Comparison of ENCODE assay signal across 40 cellular contexts in the genomic region with DNA sequence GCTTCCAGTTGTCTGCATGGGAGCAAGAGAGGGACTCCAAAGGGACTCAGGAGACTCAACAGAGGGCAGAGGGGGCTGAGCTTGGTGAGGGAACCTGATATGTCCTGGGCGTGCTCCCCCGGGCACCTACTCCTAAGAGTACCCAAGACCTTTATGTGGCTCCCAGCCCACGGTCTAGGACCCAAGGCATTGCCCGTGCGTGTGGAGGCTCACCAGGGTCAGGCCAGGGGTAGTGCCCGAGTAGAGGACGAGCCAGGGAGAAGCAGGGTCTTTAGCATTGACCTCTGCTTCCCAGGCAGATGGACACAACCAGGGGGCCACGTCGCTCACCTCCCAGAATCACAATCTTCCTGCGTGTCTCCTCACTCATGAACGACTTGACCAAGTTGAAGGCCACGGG. TPM values are rescaled to one million over a fixed set of nuclear protein-coding genes. Genes with fewer than 3 reads are reported as not detected.
"Had no signal": no experiment of that assay in that cellular context is flagged by ENCODE, and none has a peak within 500 bp of the region (broad histone marks: within the 10 kb centered on the region; RNA-seq: fewer than 3 reads in every experiment).

No MANE protein-coding gene starts in this region.

- H3K4me1 ChIP-seq: adrenal gland, breast epithelium had no signal

- DNase-seq: activated B cell treated with CpG ODN at 0.5 μM for 24 hours; activated CD4-positive, alpha-beta memory T cell treated with anti-CD3 and anti-CD28 coated beads for 36 hours; activated CD4-positive, alpha-beta T cell treated with anti-CD3 and anti-CD28 coated beads for 4 hours; activated CD4-positive, alpha-beta T cell treated with anti-CD3 and anti-CD28 coated beads, Interleukin-2, amount 10 ng/mL, durations not matched to agents 24 days and 14 days; activated CD4-positive, alpha-beta T cell treated with anti-CD3 and anti-CD28 coated beads, Interleukin-2, amount 50 U/mL, for 1 hour; activated CD4-positive, alpha-beta T cell treated with anti-CD3 and anti-CD28 coated beads, Interleukin-2, amount 50 U/mL, for 4 hours; activated CD4-positive, CD25-positive, alpha-beta regulatory T cell treated with anti-CD3 and anti-CD28 coated beads, Interleukin-2, amount 50 U/mL, for 72 hours; activated CD8-positive, alpha-beta memory T cell treated with anti-CD3 and anti-CD28 coated beads, Interleukin-2, amount 10 ng/mL, durations not matched to agents 7 days and 5 days; activated CD8-positive, alpha-beta memory T cell treated with anti-CD3 and anti-CD28 coated beads, Interleukin-2, amount 50 U/mL, for 48 hours; activated CD8-positive, alpha-beta T cell treated with anti-CD3 and anti-CD28 coated beads for 36 hours; activated effector memory CD4-positive, alpha-beta T cell treated with anti-CD3 and anti-CD28 coated beads, Interleukin-2, amount 50 U/mL, for 16 hours; activated gamma-delta T cell treated with Interleukin-2 at 50 U/mL for 16 hours; activated naive CD4-positive, alpha-beta T cell; activated naive CD4-positive, alpha-beta T cell treated with anti-CD3 and anti-CD28 coated beads for 36 hours; activated naive CD4-positive, alpha-beta T cell treated with anti-CD3 and anti-CD28 coated beads, Interleukin-2, amount 50 U/mL, for 16 hours; activated naive CD8-positive, alpha-beta T cell treated with anti-CD3 and anti-CD28 coated beads for 36 hours; activated T-cell treated with anti-CD3 and anti-CD28 coated beads, Interleukin-2, amount 50 U/mL, for 1 hour; activated T-cell treated with anti-CD3 and anti-CD28 coated beads, Interleukin-2, amount 50 U/mL, for 4 hours; activated T-cell treated with anti-CD3 and anti-CD28 coated beads, Interleukin-2, amount 50 U/mL, for 72 hours; adrenal gland; amniotic stem cell; body of pancreas; brain microvascular endothelial cell; caudate nucleus; cerebellar nuclear complex; SW 1271; T-helper 1 cell; T-helper 2 cell; T-helper 9 cell had no signal

- H3K9me3 Mint-ChIP-seq: activated B cell treated with CpG ODN at 0.5 μM for 24 hours; activated CD4-positive, alpha-beta memory T cell treated with anti-CD3 and anti-CD28 coated beads for 36 hours; activated CD4-positive, alpha-beta T cell treated with anti-CD3 and anti-CD28 coated beads, Interleukin-2, amount 10 ng/mL, durations not matched to agents 24 days and 14 days; activated CD8-positive, alpha-beta T cell treated with anti-CD3 and anti-CD28 coated beads for 36 hours; activated naive CD4-positive, alpha-beta T cell treated with anti-CD3 and anti-CD28 coated beads for 36 hours; activated naive CD4-positive, alpha-beta T cell treated with anti-CD3 and anti-CD28 coated beads, Interleukin-2, amount 50 U/mL, for 72 hours; activated naive CD8-positive, alpha-beta T cell treated with anti-CD3 and anti-CD28 coated beads for 36 hours; activated T-cell treated with anti-CD3 and anti-CD28 coated beads, Interleukin-2, amount 50 U/mL, for 4 hours; activated T-cell treated with anti-CD3 and anti-CD28 coated beads, Interleukin-2, amount 50 U/mL, for 72 hours; activated T-helper 1 cell treated with anti-CD3 and anti-CD28 coated beads, Interleukin-12 subunit alpha, Interleukin-12 subunit beta, Interleukin-2, Interleukin-4 antibody, amounts not matched to agents 30 ng/mL and 10 ng/mL and 1 ng/mL, durations not matched to agents 14 hours and 24 hours and 36 hours; activated T-helper 17 cell treated with anti-CD3 and anti-CD28 coated beads, Interleukin-2, amount 50 U/mL, for 72 hours; central memory CD8-positive, alpha-beta T cell; T-helper 1 cell treated with Interleukin-12 subunit alpha and Interleukin-12 subunit beta and Interleukin-4 antibody, amounts not matched to agents 30 μg/mL and 1 μg/mL, for 36 hours; T-helper 2 cell treated with Interferon-gamma antibody and Interleukin-4, amounts not matched to agents 5 μg/mL and 100 μg/mL, for 36 hours had no signal

- H3K36me3 Mint-ChIP-seq: activated CD4-positive, alpha-beta memory T cell treated with anti-CD3 and anti-CD28 coated beads for 36 hours; activated CD8-positive, alpha-beta memory T cell treated with anti-CD3 and anti-CD28 coated beads, Interleukin-2, amount 10 ng/mL, durations not matched to agents 7 days and 5 days; activated naive CD4-positive, alpha-beta T cell treated with anti-CD3 and anti-CD28 coated beads, Interleukin-2, amount 50 U/mL, for 72 hours; activated naive CD8-positive, alpha-beta T cell treated with anti-CD3 and anti-CD28 coated beads for 36 hours had no signal

- H3K27ac ChIP-seq: adrenal gland, body of pancreas, brain microvascular endothelial cell, breast epithelium, cardiac muscle cell, VCaP had no signal

- H3K36me3 ChIP-seq: adrenal gland, brain microvascular endothelial cell, breast epithelium, cardiac muscle cell had no signal

- H3K4me3 Mint-ChIP-seq: activated B cell treated with CpG ODN at 0.5 μM for 24 hours; activated CD4-positive, alpha-beta memory T cell treated with anti-CD3 and anti-CD28 coated beads for 36 hours; activated CD4-positive, alpha-beta T cell treated with anti-CD3 and anti-CD28 coated beads, Interleukin-2, amount 10 ng/mL, durations not matched to agents 24 days and 14 days; activated CD8-positive, alpha-beta memory T cell treated with anti-CD3 and anti-CD28 coated beads, Interleukin-2, amount 10 ng/mL, durations not matched to agents 7 days and 5 days; activated CD8-positive, alpha-beta T cell treated with anti-CD3 and anti-CD28 coated beads for 36 hours; activated naive CD4-positive, alpha-beta T cell treated with anti-CD3 and anti-CD28 coated beads for 36 hours; activated naive CD8-positive, alpha-beta T cell treated with anti-CD3 and anti-CD28 coated beads for 36 hours; activated T-cell treated with anti-CD3 and anti-CD28 coated beads, Interleukin-2, amount 50 U/mL, for 4 hours; activated T-cell treated with anti-CD3 and anti-CD28 coated beads, Interleukin-2, amount 50 U/mL, for 72 hours; activated T-helper 1 cell treated with anti-CD3 and anti-CD28 coated beads, Interleukin-12 subunit alpha, Interleukin-12 subunit beta, Interleukin-2, Interleukin-4 antibody, amounts not matched to agents 30 ng/mL and 10 ng/mL and 1 ng/mL, durations not matched to agents 14 hours and 24 hours and 36 hours; activated T-helper 17 cell treated with anti-CD3 and anti-CD28 coated beads, Interleukin-2, amount 50 U/mL, for 72 hours; central memory CD8-positive, alpha-beta T cell; T-helper 1 cell treated with Interleukin-12 subunit alpha and Interleukin-12 subunit beta and Interleukin-4 antibody, amounts not matched to agents 30 μg/mL and 1 μg/mL, for 36 hours; T-helper 2 cell treated with Interferon-gamma antibody and Interleukin-4, amounts not matched to agents 5 μg/mL and 100 μg/mL, for 36 hours had no signal

- H3K9me3 ChIP-seq: adrenal gland, body of pancreas, breast epithelium had no signal

- H3K4me3 ChIP-seq: adrenal gland, body of pancreas, breast epithelium, cardiac muscle cell had no signal

- H3K27me3 ChIP-seq: adrenal gland, body of pancreas, brain microvascular endothelial cell, cardiac muscle cell had no signal

- H3K27ac Mint-ChIP-seq: activated B cell treated with CpG ODN at 0.5 μM for 24 hours; activated CD4-positive, alpha-beta memory T cell treated with anti-CD3 and anti-CD28 coated beads for 36 hours; activated CD4-positive, alpha-beta T cell treated with anti-CD3 and anti-CD28 coated beads, Interleukin-2, amount 10 ng/mL, durations not matched to agents 24 days and 14 days; activated CD8-positive, alpha-beta memory T cell treated with anti-CD3 and anti-CD28 coated beads, Interleukin-2, amount 10 ng/mL, durations not matched to agents 7 days and 5 days; activated CD8-positive, alpha-beta T cell treated with anti-CD3 and anti-CD28 coated beads for 36 hours; activated naive CD4-positive, alpha-beta T cell treated with anti-CD3 and anti-CD28 coated beads for 36 hours; activated naive CD4-positive, alpha-beta T cell treated with anti-CD3 and anti-CD28 coated beads, Interleukin-2, amount 50 U/mL, for 72 hours; activated naive CD8-positive, alpha-beta T cell treated with anti-CD3 and anti-CD28 coated beads for 36 hours; activated T-cell treated with anti-CD3 and anti-CD28 coated beads, Interleukin-2, amount 50 U/mL, for 72 hours; activated T-helper 1 cell treated with anti-CD3 and anti-CD28 coated beads, Interleukin-12 subunit alpha, Interleukin-12 subunit beta, Interleukin-2, Interleukin-4 antibody, amounts not matched to agents 30 ng/mL and 10 ng/mL and 1 ng/mL, durations not matched to agents 14 hours and 24 hours and 36 hours; activated T-helper 17 cell treated with anti-CD3 and anti-CD28 coated beads, Interleukin-2, amount 50 U/mL, for 72 hours; T-helper 1 cell treated with Interleukin-12 subunit alpha and Interleukin-12 subunit beta and Interleukin-4 antibody, amounts not matched to agents 30 μg/mL and 1 μg/mL, for 36 hours; T-helper 2 cell treated with Interferon-gamma antibody and Interleukin-4, amounts not matched to agents 5 μg/mL and 100 μg/mL, for 36 hours had no signal

- H3K27me3 Mint-ChIP-seq: activated CD4-positive, alpha-beta T cell treated with anti-CD3 and anti-CD28 coated beads, Interleukin-2, amount 10 ng/mL, durations not matched to agents 24 days and 14 days; activated naive CD8-positive, alpha-beta T cell treated with anti-CD3 and anti-CD28 coated beads for 36 hours had no signal

- H3K4me1 Mint-ChIP-seq: activated B cell treated with CpG ODN at 0.5 μM for 24 hours; activated CD4-positive, alpha-beta T cell treated with anti-CD3 and anti-CD28 coated beads, Interleukin-2, amount 10 ng/mL, durations not matched to agents 24 days and 14 days; activated CD8-positive, alpha-beta memory T cell treated with anti-CD3 and anti-CD28 coated beads, Interleukin-2, amount 10 ng/mL, durations not matched to agents 7 days and 5 days; activated naive CD8-positive, alpha-beta T cell treated with anti-CD3 and anti-CD28 coated beads for 36 hours; activated T-helper 17 cell treated with anti-CD3 and anti-CD28 coated beads, Interleukin-2, amount 50 U/mL, for 72 hours; central memory CD8-positive, alpha-beta T cell had no signal

RNA-seq across cellular contexts. Expression of a gene that starts 13.4 kb away (rescaled TPM):
- total RNA-seq: activated B cell treated with CpG ODN at 0.5 μM for 24 hours; activated CD4-positive, alpha-beta memory T cell treated with anti-CD3 and anti-CD28 coated beads for 36 hours; activated CD4-positive, alpha-beta T cell treated with anti-CD3 and anti-CD28 coated beads, Interleukin-2, amount 10 ng/mL, durations not matched to agents 24 days and 14 days; activated CD8-positive, alpha-beta memory T cell treated with anti-CD3 and anti-CD28 coated beads, Interleukin-2, amount 10 ng/mL, durations not matched to agents 7 days and 5 days; activated CD8-positive, alpha-beta T cell treated with anti-CD3 and anti-CD28 coated beads for 36 hours; activated naive CD4-positive, alpha-beta T cell treated with anti-CD3 and anti-CD28 coated beads for 36 hours; activated naive CD8-positive, alpha-beta T cell treated with anti-CD3 and anti-CD28 coated beads for 36 hours; activated T-cell treated with anti-CD3 and anti-CD28 coated beads, Interleukin-2, amount 50 U/mL, for 72 hours; activated T-helper 1 cell treated with anti-CD3 and anti-CD28 coated beads, Interleukin-12 subunit alpha, Interleukin-12 subunit beta, Interleukin-2, Interleukin-4 antibody, amounts not matched to agents 30 ng/mL and 10 ng/mL and 1 ng/mL, durations not matched to agents 14 hours and 24 hours and 36 hours; activated T-helper 17 cell treated with anti-CD3 and anti-CD28 coated beads, Interleukin-2, amount 50 U/mL, for 72 hours; aorta; astrocyte had no signal
- polyA plus RNA-seq: aorta had no signal

RNA-seq across cellular contexts. Expression of a gene that starts 20.3 kb away (rescaled TPM):
- total RNA-seq: activated B cell treated with CpG ODN at 0.5 μM for 24 hours; activated CD4-positive, alpha-beta memory T cell treated with anti-CD3 and anti-CD28 coated beads for 36 hours; activated CD4-positive, alpha-beta T cell treated with anti-CD3 and anti-CD28 coated beads, Interleukin-2, amount 10 ng/mL, durations not matched to agents 24 days and 14 days; activated CD8-positive, alpha-beta memory T cell treated with anti-CD3 and anti-CD28 coated beads, Interleukin-2, amount 10 ng/mL, durations not matched to agents 7 days and 5 days; activated CD8-positive, alpha-beta T cell treated with anti-CD3 and anti-CD28 coated beads for 36 hours; activated naive CD4-positive, alpha-beta T cell treated with anti-CD3 and anti-CD28 coated beads for 36 hours; activated naive CD4-positive, alpha-beta T cell treated with anti-CD3 and anti-CD28 coated beads, Interleukin-2, amount 50 U/mL, for 72 hours; activated naive CD8-positive, alpha-beta T cell treated with anti-CD3 and anti-CD28 coated beads for 36 hours; activated T-cell treated with anti-CD3 and anti-CD28 coated beads, Interleukin-2, amount 50 U/mL, for 4 hours; activated T-cell treated with anti-CD3 and anti-CD28 coated beads, Interleukin-2, amount 50 U/mL, for 72 hours; activated T-helper 1 cell treated with anti-CD3 and anti-CD28 coated beads, Interleukin-12 subunit alpha, Interleukin-12 subunit beta, Interleukin-2, Interleukin-4 antibody, amounts not matched to agents 30 ng/mL and 10 ng/mL and 1 ng/mL, durations not matched to agents 14 hours and 24 hours and 36 hours; activated T-helper 17 cell treated with anti-CD3 and anti-CD28 coated beads, Interleukin-2, amount 50 U/mL, for 72 hours; aorta; astrocyte; body of pancreas; breast epithelium; cardiac muscle cell had no signal
- polyA plus RNA-seq: adrenal gland, aorta, cardiac muscle cell had no signal

RNA-seq across cellular contexts. Expression of a gene that starts 54.4 kb away (rescaled TPM):
- total RNA-seq: activated B cell treated with CpG ODN at 0.5 μM for 24 hours; activated CD4-positive, alpha-beta T cell treated with anti-CD3 and anti-CD28 coated beads, Interleukin-2, amount 10 ng/mL, durations not matched to agents 24 days and 14 days; activated CD8-positive, alpha-beta T cell treated with anti-CD3 and anti-CD28 coated beads for 36 hours; activated naive CD4-positive, alpha-beta T cell treated with anti-CD3 and anti-CD28 coated beads for 36 hours; activated naive CD4-positive, alpha-beta T cell treated with anti-CD3 and anti-CD28 coated beads, Interleukin-2, amount 50 U/mL, for 72 hours; activated naive CD8-positive, alpha-beta T cell treated with anti-CD3 and anti-CD28 coated beads for 36 hours; activated T-cell treated with anti-CD3 and anti-CD28 coated beads, Interleukin-2, amount 50 U/mL, for 4 hours; activated T-cell treated with anti-CD3 and anti-CD28 coated beads, Interleukin-2, amount 50 U/mL, for 72 hours; activated T-helper 1 cell treated with anti-CD3 and anti-CD28 coated beads, Interleukin-12 subunit alpha, Interleukin-12 subunit beta, Interleukin-2, Interleukin-4 antibody, amounts not matched to agents 30 ng/mL and 10 ng/mL and 1 ng/mL, durations not matched to agents 14 hours and 24 hours and 36 hours; activated T-helper 17 cell treated with anti-CD3 and anti-CD28 coated beads, Interleukin-2, amount 50 U/mL, for 72 hours had no signal
